ENCODE assay signal across 20 cellular contexts in the genomic region with DNA sequence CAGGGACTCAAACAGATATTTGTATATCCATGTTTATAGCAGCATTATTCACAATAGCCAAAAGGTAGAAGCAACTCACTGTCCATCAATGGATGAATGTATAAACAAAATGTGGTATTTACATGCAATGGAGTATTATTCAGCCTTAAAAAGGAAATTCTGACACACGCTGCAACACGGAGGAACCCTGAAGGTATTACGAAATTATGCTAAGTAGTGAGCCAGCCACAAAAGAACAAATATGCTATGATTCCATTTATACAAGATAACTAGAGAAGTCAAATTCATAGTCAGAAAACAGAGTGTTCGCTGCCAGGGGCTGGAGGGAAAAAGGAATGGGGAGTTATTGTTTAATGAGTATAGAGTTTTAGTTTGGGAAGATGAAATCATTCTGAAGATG.
DNase-seq lines count a peak whose midpoint lies in the region; ATAC-seq and TF ChIP-seq lines count a peak whose summit lies in the region.
"Had no signal": no experiment of that assay in that cellular context is flagged by ENCODE, and none has a peak within 500 bp of the region (broad histone marks: within the 10 kb centered on the region; RNA-seq: fewer than 3 reads in every experiment).

No MANE protein-coding gene starts in this region.

- ATAC-seq in IMR-90 (ENCODE audit: low read depth) = no peak
- no peak for ATAC-seq in naive thymus-derived CD8-positive, alpha-beta T cell

- H2BK20ac ChIP-seq in IMR-90 (ENCODE audit: low read depth, low read length) = no peak overlapping the region

- no peaks in the 10 kb centered on the region for H3K27me3 ChIP-seq in IMR-90 (ENCODE audit: control insufficient read depth, insufficient read depth, low read length)
- no peaks in the 10 kb centered on the region for H3K27me3 ChIP-seq in mesenchymal stem cell (ENCODE audit: control insufficient read depth in 1 of 2, insufficient read depth in 1 of 2, low read length in 2 of 2)

- CTCF ChIA-PET in IMR-90 (lab: Yijun Ruan, JAX) = no interaction called here

- dilution Hi-C loops in IMR-90 (cut with HindIII; ENCODE audit: low sequenced_read_pairs, unreplicated experiment) = no loop called here

- no peaks in the 10 kb centered on the region for H3K4me1 Mint-ChIP-seq in naive thymus-derived CD8-positive, alpha-beta T cell
- H3K4me1 Mint-ChIP-seq: CD8-positive, alpha-beta memory T cell had no signal

- no peak overlapping the region for H2BK5ac ChIP-seq in IMR-90 (ENCODE audit: low read depth, low read length, poor library complexity, severe bottlenecking)
- no peak overlapping the region for H2BK5ac ChIP-seq in mesenchymal stem cell (ENCODE audit: low read depth, low read length, poor library complexity, severe bottlenecking)

- H3K36me3 ChIP-seq in IMR-90 (ENCODE audit: control insufficient read depth, insufficient read depth, low read length) (peaks cover 7% of the 10 kb centered on the region), mesenchymal stem cell (ENCODE audit: control insufficient read depth in 1 of 2, insufficient read depth in 2 of 2, low read depth in 1 of 2, low read length in 2 of 2) (peaks cover 3 to 65% of the 10 kb centered on the region in 2 experiments)

- H3K14ac ChIP-seq in IMR-90 (replicated peaks; ENCODE audit: low read depth, low read length) = no peak overlapping the region
- H3K14ac ChIP-seq in mesenchymal stem cell (ENCODE audit: low read length in 2 of 2) = no peak overlapping the region

- no peak overlapping the region for H4K91ac ChIP-seq in IMR-90 (ENCODE audit: insufficient read depth, low read depth, low read length)
- no peak overlapping the region for H4K91ac ChIP-seq in mesenchymal stem cell (ENCODE audit: low read length)

- H3K56ac ChIP-seq in IMR-90 (ENCODE audit: extremely low read depth, insufficient read depth, low read length) = no peak overlapping the region

- POLR2A ChIA-PET in IMR-90 (lab: Charles Lee; ENCODE audit: unreplicated experiment) = no interaction called here
- POLR2A ChIA-PET in naive thymus-derived CD8-positive, alpha-beta T cell (lab: Charles Lee) = no interaction called here

- H3K4me2 ChIP-seq in IMR-90 (ENCODE audit: low read depth, low read length) (no peak overlapping the region), mesenchymal stem cell (ENCODE audit: low read length, poor library complexity, severe bottlenecking) (no peak overlapping the region)

- no peak overlapping the region for H3K18ac ChIP-seq in IMR-90 (ENCODE audit: low read depth, low read length)
- H3K18ac ChIP-seq in mesenchymal stem cell (ENCODE audit: low read depth in 1 of 2, low read length in 2 of 2) = no peak overlapping the region

- H3K4me1 ChIP-seq in IMR-90 (ENCODE audit: control insufficient read depth, insufficient read depth, low read length) (no peaks in the 10 kb centered on the region; the same call in 1 of the 2 replicates), mesenchymal stem cell (ENCODE audit: control insufficient read depth, insufficient read depth, low read depth, low read length) (no peaks in the 10 kb centered on the region)

- peak overlapping the region in 1 of 10 donors; percentile 20 for H3K27ac Mint-ChIP-seq in naive thymus-derived CD8-positive, alpha-beta T cell

- no peak for TF ChIP-seq POLR2A in IMR-90 (IDR thresholded peaks at IDR 0.05; ENCODE audit: low read depth, low read length)

- no TSS peak for BruUV-seq in IMR-90 (replicated peaks; lab: Mats Ljungman, UMichigan)

- H3K9me3 Mint-ChIP-seq in naive thymus-derived CD8-positive, alpha-beta T cell = no peaks in the 10 kb centered on the region
- H3K9me3 Mint-ChIP-seq: CD8-positive, alpha-beta memory T cell had no signal

- no peak overlapping the region for H2AK9ac ChIP-seq in IMR-90 (replicated peaks; ENCODE audit: low read depth, low read length, poor library complexity)

- H3K23ac ChIP-seq in IMR-90 (ENCODE audit: low read depth, low read length) (no peak overlapping the region), mesenchymal stem cell (ENCODE audit: low read length in 2 of 2) (no peak overlapping the region)

- no peak overlapping the region for H3K4ac ChIP-seq in IMR-90 (ENCODE audit: low read depth, low read length)
- no peak overlapping the region for H3K4ac ChIP-seq in mesenchymal stem cell (ENCODE audit: low read depth in 1 of 2, low read length in 2 of 2)

- DNase-seq in AG10803 (ENCODE audit: low read depth) = peak; percentile 5
- DNase-seq in IMR-90 = no peak
- DNase-seq in choroid plexus epithelial cell (ENCODE audit: low read depth) = peak; percentile 14
- DNase-seq in mesenchymal stem cell = peak; percentile 29
- no peak for DNase-seq in T-helper 2 cell
- DNase-seq in NOMO-1 treated with DMSO at 0.1 percent for 48 hours (lab: John Stamatoyannopoulos, UW; ENCODE audit: unreplicated experiment) = no peak
- no peak for DNase-seq in naive thymus-derived CD8-positive, alpha-beta T cell
- DNase-seq in activated T-cell treated with anti-CD3 and anti-CD28 coated beads for 4 hours = no peak
- DNase-seq: Calu3; CD8-positive, alpha-beta memory T cell; DMS153; GOT3; KG1; NCI-H1092; NCI-H1436; NCI-H1930; NCI-H510A; SHP77 treated with DMSO at 0.1 percent for 48 hours had no signal

- no CpG with 5 or more reads among the region's 4 CpGs for WGBS in IMR-90 (ENCODE audit: extremely low coverage in 2 of 2, insufficient read length in 1 of 2), 2 experiments
- 100% methylated on average over 4 of the region's 4 CpGs for WGBS in mesenchymal stem cell

- H4K8ac ChIP-seq in IMR-90 (ENCODE audit: low read depth in 2 of 2, low read length in 2 of 2) (no peak overlapping the region), mesenchymal stem cell (ENCODE audit: low read length) (no peak overlapping the region)

- no peak overlapping the region for H3K9ac ChIP-seq in IMR-90 (ENCODE audit: low read depth, low read length)
- H3K9ac ChIP-seq in mesenchymal stem cell (ENCODE audit: low read length) = no peak overlapping the region

- intact Hi-C loops in IMR-90 (cut with micrococcal nuclease) = loop anchor here (10.0 kb wide), 1 partner anchor 130 kb away; the partner anchor contains the start of gene MAP4K3

- in situ Hi-C loops in IMR-90 (cut with MboI; ENCODE audit: low sequenced_read_pairs) = no loop called here

- H2BK12ac ChIP-seq in mesenchymal stem cell (ENCODE audit: low read length in 2 of 2) = no peak overlapping the region

- no peak for TF ChIP-seq RAD21 in IMR-90 (IDR thresholded peaks at IDR 0.05; ENCODE audit: low read length)

- no peaks in the 10 kb centered on the region for H3K9me3 ChIP-seq in IMR-90 (ENCODE audit: control insufficient read depth, insufficient read depth, low read length)
- H3K9me3 ChIP-seq in mesenchymal stem cell (ENCODE audit: control insufficient read depth, low read length) = no peaks in the 10 kb centered on the region

- H3K27ac ChIP-seq in IMR-90 (ENCODE audit: insufficient read depth, low read length) = no peak overlapping the region
- H3K27ac ChIP-seq in mesenchymal stem cell (ENCODE audit: low read length, poor library complexity, severe bottlenecking) = no peak overlapping the region
- H3K27ac ChIP-seq: C4-2B, RWPE1 had no signal

- H3K79me1 ChIP-seq in IMR-90 (ENCODE audit: low read depth in 1 of 2, low read length in 2 of 2) = peaks cover 8 to 9% of the 10 kb centered on the region in 2 experiments; a peak in 3 of 4 replicates
- peaks cover 8% of the 10 kb centered on the region for H3K79me1 ChIP-seq in mesenchymal stem cell (replicated peaks; ENCODE audit: low read length, poor library complexity, severe bottlenecking)

- H2AK5ac ChIP-seq in IMR-90 (ENCODE audit: low read depth, low read length) (no peak overlapping the region), mesenchymal stem cell (ENCODE audit: low read length, severe bottlenecking) (no peak overlapping the region)

- H4K5ac ChIP-seq in IMR-90 (ENCODE audit: low read depth, low read length) = no peak overlapping the region

- TF ChIP-seq CTCF in AG10803 (conservative IDR thresholded peaks at IDR 0.05; ENCODE audit: low read length) (no peak), IMR-90 (conservative IDR thresholded peaks at IDR 0.05; ENCODE audit: low read depth, low read length) (no peak), choroid plexus epithelial cell (conservative IDR thresholded peaks at IDR 0.05; ENCODE audit: low read depth, low read length) (no peak)

- H2BK120ac ChIP-seq in IMR-90 (ENCODE audit: low read depth, low read length) (no peak overlapping the region), mesenchymal stem cell (ENCODE audit: low read depth, low read length) (no peak overlapping the region)

- H3K27me3 Mint-ChIP-seq in naive thymus-derived CD8-positive, alpha-beta T cell = no peaks in the 10 kb centered on the region

- no peaks in the 10 kb centered on the region; the same call in 1 of the 2 replicates for H4K20me1 ChIP-seq in IMR-90 (ENCODE audit: insufficient read depth, low read length)

- H2BK15ac ChIP-seq in IMR-90 (ENCODE audit: low read depth, low read length) (no peak overlapping the region), mesenchymal stem cell (ENCODE audit: low read depth, poor library complexity, severe bottlenecking) (no peak overlapping the region)

- H3K9me1 ChIP-seq in IMR-90 (ENCODE audit: insufficient read depth, low read length) = peaks cover 5% of the 10 kb centered on the region

- no peak overlapping the region for H3K4me3 Mint-ChIP-seq in naive thymus-derived CD8-positive, alpha-beta T cell
- H3K4me3 Mint-ChIP-seq: CD8-positive, alpha-beta memory T cell had no signal

- no peak overlapping the region for H3K4me3 ChIP-seq in AG10803 (ENCODE audit: low read length)
- H3K4me3 ChIP-seq in IMR-90 (ENCODE audit: insufficient read depth, low read depth, low read length) = no peak overlapping the region
- no peak overlapping the region for H3K4me3 ChIP-seq in choroid plexus epithelial cell (ENCODE audit: low read depth, low read length)
- H3K4me3 ChIP-seq in mesenchymal stem cell (ENCODE audit: insufficient read depth in 1 of 2, low read depth in 1 of 2, low read length in 2 of 2) = no peak overlapping the region

- H3K36me3 Mint-ChIP-seq in naive thymus-derived CD8-positive, alpha-beta T cell = peaks cover 0 to 12% (median 6%) of the 10 kb centered on the region in 3 donors

- H2AFZ ChIP-seq in IMR-90 (replicated peaks; ENCODE audit: low read length, poor library complexity) = no peak overlapping the region
- no peak overlapping the region for H2AFZ ChIP-seq in mesenchymal stem cell (ENCODE audit: low read depth, low read length)

TF ChIP-seq in IMR-90, 13 proteins besides CTCF, POLR2A, EP300 and RAD21:
- TF ChIP-seq RCOR1 (IDR thresholded peaks at IDR 0.05; ENCODE audit: insufficient replicate concordance, low read length) (no peak), MAZ (IDR thresholded peaks at IDR 0.05; ENCODE audit: borderline replicate concordance, low read depth, low read length) (no peak), MAFK (IDR thresholded peaks at IDR 0.05; ENCODE audit: low read depth, low read length) (no peak), CEBPB (IDR thresholded peaks at IDR 0.05; ENCODE audit: low read depth, low read length) (peak; percentile 69), SMC3 (IDR thresholded peaks at IDR 0.05; ENCODE audit: low read depth, low read length) (no peak), FOS (IDR thresholded peaks at IDR 0.05; ENCODE audit: low read depth, low read length) (no peak), BHLHE40 (IDR thresholded peaks at IDR 0.05; ENCODE audit: low read depth, low read length) (no peak)

Comparison
In these comparisons a context has a peak if more than half of its experiments do, and no peak if none do; other contexts are left out.
1. DNase-seq: peak in AG10803 (single experiment), choroid plexus epithelial cell (single experiment) and mesenchymal stem cell (single experiment); none in IMR-90 (single experiment), T-helper 2 cell (0 of 5), NOMO-1 treated with DMSO at 0.1 percent for 48 hours (single experiment), naive thymus-derived CD8-positive, alpha-beta T cell (0 of 10) and activated T-cell treated with anti-CD3 and anti-CD28 coated beads for 4 hours (single experiment).